ENCODE assay signal across 17 cellular contexts in the genomic region with DNA sequence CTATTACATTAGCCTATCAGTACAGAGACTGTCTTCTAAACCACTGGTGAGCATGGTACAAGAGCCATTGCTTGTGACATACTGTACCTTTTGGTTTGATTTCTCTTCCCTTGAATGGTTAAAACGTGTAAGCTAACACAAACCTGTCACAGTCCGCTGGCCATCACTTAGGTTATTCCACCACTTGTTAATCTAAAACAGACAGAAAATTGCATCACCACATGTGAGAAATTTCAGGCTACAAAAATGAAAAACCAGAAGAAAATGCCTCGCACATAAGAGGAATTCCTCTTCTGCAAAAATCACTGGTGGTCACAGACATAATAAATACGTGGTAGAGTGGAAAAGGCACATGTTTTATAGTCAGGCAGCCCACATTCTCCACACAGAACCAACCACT. TPM values are rescaled to one million over a fixed set of nuclear protein-coding genes. Genes with fewer than 3 reads are reported as not detected.
DNase-seq lines count a peak whose midpoint lies in the region; FAIRE-seq and TF ChIP-seq lines count a peak whose summit lies in the region.
"Had no signal": no experiment of that assay in that cellular context is flagged by ENCODE, and none has a peak within 500 bp of the region (broad histone marks: within the 10 kb centered on the region; RNA-seq: fewer than 3 reads in every experiment).

No MANE protein-coding gene starts in this region.

- no peaks in the 10 kb centered on the region for H3K27me3 ChIP-seq in adipocyte (replicated peaks; ENCODE audit: control insufficient read depth, insufficient read depth, low read length)
- H3K27me3 ChIP-seq in mesenchymal stem cell (ENCODE audit: control insufficient read depth in 1 of 2, insufficient read depth in 1 of 2, low read length in 2 of 2): no peaks in the 10 kb centered on the region

- WGBS in mesenchymal stem cell: 99% methylated on average over 4 of the region's 4 CpGs

- H3K4me3 ChIP-seq in adipocyte (ENCODE audit: low read length) (no peak overlapping the region), mesenchymal stem cell (ENCODE audit: insufficient read depth in 1 of 2, low read depth in 1 of 2, low read length in 2 of 2) (no peak overlapping the region)
- H3K4me3 ChIP-seq: GM23338 had no signal

- no peak overlapping the region for H2BK12ac ChIP-seq in mesenchymal stem cell (ENCODE audit: low read length in 2 of 2)

- H3K36me3 ChIP-seq in adipocyte (ENCODE audit: control insufficient read depth, insufficient read depth, low read length, severe bottlenecking): peaks cover 80% of the 10 kb centered on the region
- H3K36me3 ChIP-seq in mesenchymal stem cell (ENCODE audit: control insufficient read depth in 1 of 2, insufficient read depth in 2 of 2, low read depth in 1 of 2, low read length in 2 of 2): peaks cover 22 to 89% of the 10 kb centered on the region in 2 experiments

- no peak overlapping the region for H3K4me2 ChIP-seq in mesenchymal stem cell (ENCODE audit: low read length, poor library complexity, severe bottlenecking)
- H3K4me2 ChIP-seq: GM23338 had no signal

- H3K27ac ChIP-seq in mesenchymal stem cell (ENCODE audit: low read length, poor library complexity, severe bottlenecking): peak overlapping the region; percentile 40

- H3K9me3 ChIP-seq in adipocyte (ENCODE audit: control insufficient read depth, low read length) (no peaks in the 10 kb centered on the region), mesenchymal stem cell (ENCODE audit: control insufficient read depth, low read length) (no peaks in the 10 kb centered on the region)

- no peak overlapping the region for H3K23ac ChIP-seq in mesenchymal stem cell (ENCODE audit: low read length in 2 of 2)

- in situ Hi-C loops in GM13977 (cut with MboI; ENCODE audit: low pct_unique_long_range_greater_than_20kb, low sequenced_read_pairs, unreplicated experiment): no loop called here

- H2AFZ ChIP-seq in mesenchymal stem cell (ENCODE audit: low read depth, low read length): no peak overlapping the region
- H2AFZ ChIP-seq: GM23338 had no signal

- H3K4ac ChIP-seq in mesenchymal stem cell (ENCODE audit: low read depth in 1 of 2, low read length in 2 of 2): no peak overlapping the region

- no peak overlapping the region for H2BK120ac ChIP-seq in mesenchymal stem cell (ENCODE audit: low read depth, low read length)

- no peak overlapping the region for H2BK5ac ChIP-seq in mesenchymal stem cell (ENCODE audit: low read depth, low read length, poor library complexity, severe bottlenecking)

- peaks cover 27% of the 10 kb centered on the region for H3K79me1 ChIP-seq in mesenchymal stem cell (replicated peaks; ENCODE audit: low read length, poor library complexity, severe bottlenecking)

- no peak overlapping the region for H2AK5ac ChIP-seq in mesenchymal stem cell (ENCODE audit: low read length, severe bottlenecking)

- FAIRE-seq in GM19239 (lab: Jason Lieb, UNC): peak; percentile 4
- FAIRE-seq: A204.1, HepG2, HTR-8/SVneo had no signal

- no peak overlapping the region for H4K8ac ChIP-seq in mesenchymal stem cell (ENCODE audit: low read length)

- no peak overlapping the region for H2BK15ac ChIP-seq in mesenchymal stem cell (ENCODE audit: low read depth, poor library complexity, severe bottlenecking)

- H3K4me1 ChIP-seq in adipocyte (ENCODE audit: control insufficient read depth, insufficient read depth, low read length) (no peaks in the 10 kb centered on the region), mesenchymal stem cell (ENCODE audit: control insufficient read depth, insufficient read depth, low read depth, low read length) (no peaks in the 10 kb centered on the region)

- no peak overlapping the region for H4K91ac ChIP-seq in mesenchymal stem cell (ENCODE audit: low read length)

- DNase-seq in GM19239 (ENCODE audit: insufficient read length, low spot score) (no peak), adipocyte (ENCODE audit: low read depth) (peak; percentile 20), fibroblast of peridontal ligament (ENCODE audit: extremely low read depth) (peak; percentile 33), mesenchymal stem cell (no peak), NCI-H2171 treated with DMSO at 0.1 percent for 48 hours (lab: John Stamatoyannopoulos, UW) (no peak), GM13977 (ENCODE audit: low spot score) (no peak)
- DNase-seq in activated CD8-positive, alpha-beta memory T cell treated with anti-CD3 and anti-CD28 coated beads, Interleukin-2, amount 50 U/mL, for 4 hours: no peak
- no peak for DNase-seq in activated CD4-positive, alpha-beta T cell treated with anti-CD3 and anti-CD28 coated beads for 1 hour
- DNase-seq: CD8-positive, alpha-beta T cell; COR-L47; DND-41; GDM1; H7 had no signal

- TF ChIP-seq CTCF in GM13977 (IDR thresholded peaks at IDR 0.05; ENCODE audit: extremely low read depth, insufficient read depth, missing control alignments): no peak

- no peak overlapping the region for H3K9ac ChIP-seq in adipocyte (ENCODE audit: low read length)
- no peak overlapping the region for H3K9ac ChIP-seq in mesenchymal stem cell (ENCODE audit: low read length)

- H3K18ac ChIP-seq in mesenchymal stem cell (ENCODE audit: low read depth in 1 of 2, low read length in 2 of 2): no peak overlapping the region

- H3K14ac ChIP-seq in mesenchymal stem cell (ENCODE audit: low read length in 2 of 2): no peak overlapping the region

RNA-seq across cellular contexts. Expression of gene PARL, which starts 22.1 kb away (rescaled TPM):
- polyA plus RNA-seq in mesenchymal stem cell (2013, experiment 1 of 2): 60.6 TPM
- polyA plus RNA-seq in mesenchymal stem cell (2013, experiment 2 of 2): 62.2 TPM

RNA-seq across cellular contexts. Expression of gene MAP6D1, which starts 37.2 kb away (rescaled TPM):
- polyA plus RNA-seq in mesenchymal stem cell (2013, experiment 1 of 2): 1.8 TPM
- polyA plus RNA-seq in mesenchymal stem cell (2013, experiment 2 of 2): 1.7 TPM

Comparison
In these comparisons a context has a peak if more than half of its experiments do, and no peak if none do; other contexts are left out.
1. DNase-seq: peak in adipocyte (single experiment) and fibroblast of peridontal ligament (single experiment); none in GM19239 (single experiment), mesenchymal stem cell (single experiment), NCI-H2171 treated with DMSO at 0.1 percent for 48 hours (single experiment), activated CD8-positive, alpha-beta memory T cell treated with anti-CD3 and anti-CD28 coated beads, Interleukin-2, amount 50 U/mL, for 4 hours (single experiment), activated CD4-positive, alpha-beta T cell treated with anti-CD3 and anti-CD28 coated beads for 1 hour (single experiment) and GM13977 (single experiment).